14 cellular contexts compared by ENCODE assay signal in the genomic region with DNA sequence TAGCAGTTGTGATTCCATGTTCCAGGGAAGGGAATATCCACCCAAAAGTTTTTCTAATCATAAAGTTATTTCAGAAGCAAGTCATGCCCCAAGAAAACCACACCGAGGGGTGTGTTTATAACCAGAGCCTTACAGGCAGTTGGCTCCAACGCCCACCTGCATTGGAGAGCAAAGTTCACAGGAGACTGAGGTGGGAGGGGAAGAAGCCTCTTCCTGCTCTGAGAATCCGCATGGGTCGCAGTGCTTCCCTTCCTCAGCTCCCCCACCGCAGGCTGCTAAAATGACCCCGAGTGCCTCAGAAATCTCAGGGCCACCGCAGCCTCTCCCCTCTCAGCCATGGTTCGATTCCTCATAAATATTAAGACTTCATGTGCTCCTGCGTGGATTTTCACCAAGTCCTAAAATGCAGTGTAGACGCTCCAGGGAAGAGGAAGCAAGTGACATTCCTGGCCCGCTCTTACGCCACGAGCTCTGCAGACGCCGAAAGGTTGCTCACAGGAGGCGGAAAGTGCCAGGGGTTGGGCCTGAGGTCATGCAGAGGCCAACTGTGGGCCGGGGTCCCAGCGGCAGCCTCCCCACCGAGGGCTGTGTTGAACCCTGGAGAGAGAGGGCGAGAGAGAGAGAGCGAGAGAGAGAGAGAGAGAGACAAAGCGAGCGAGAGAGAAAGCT. TPM values are rescaled to one million over a fixed set of nuclear protein-coding genes. Genes with fewer than 3 reads are reported as not detected.
DNase-seq lines count a peak whose midpoint lies in the region; ATAC-seq, FAIRE-seq and TF ChIP-seq lines count a peak whose summit lies in the region.
"Had no signal": no experiment of that assay in that cellular context is flagged by ENCODE, and none has a peak within 500 bp of the region (broad histone marks: within the 10 kb centered on the region; RNA-seq: fewer than 3 reads in every experiment).

No MANE protein-coding gene starts in this region.

- POLR2A ChIA-PET in A549 (lab: Yijun Ruan, JAX), result no interaction called here

- H3K36me3 Mint-ChIP-seq in nephron (ENCODE audit: low read depth), result peaks cover 2% of the 10 kb centered on the region

- peaks cover 49% of the 10 kb centered on the region for H3K4me1 Mint-ChIP-seq in nephron

- H3K4me2 ChIP-seq in A549, result peak overlapping the region; percentile 37; the same call in 1 of the 3 replicates

- H3K9me3 Mint-ChIP-seq in nephron, result peaks cover 8% of the 10 kb centered on the region

- intact Hi-C loops in prostate gland (cut with DNase I), result no loop called here

- H3K27me3 ChIP-seq in prostate gland (replicated peaks; ENCODE audit: insufficient read depth), result no peaks in the 10 kb centered on the region

- TF ChIP-seq EP300 in A549 (IDR thresholded peaks at IDR 0.05), result no peak

- DNase-seq in A549 (ENCODE audit: low read depth in 1 of 2, low spot score in 1 of 2) (no peak), HT-29 (ENCODE audit: low spot score) (peak; percentile 39), amniotic epithelial cell (ENCODE audit: low read depth) (peak; percentile 65), DMS 273 treated with DMSO at 0.1 percent for 48 hours (lab: John Stamatoyannopoulos, UW) (no peak), SHP77 (lab: John Stamatoyannopoulos, UW) (no peak), prostate gland (ENCODE audit: low spot score) (no peak), NCI-H146 (lab: John Stamatoyannopoulos, UW) (no peak)
- DNase-seq: activated CD4-positive, CD25-positive, alpha-beta regulatory T cell; HCEC 1CT; NCI-H510A treated with DMSO at 0.1 percent for 48 hours; SHP77 treated with DMSO at 0.1 percent for 48 hours had no signal

- H3K4me1 ChIP-seq in A549 (peaks cover 28% of the 10 kb centered on the region), prostate gland (replicated peaks) (no peaks in the 10 kb centered on the region)

- H3K9me3 ChIP-seq in A549 (no peaks in the 10 kb centered on the region), prostate gland (no peaks in the 10 kb centered on the region)

- peak overlapping the region; percentile 16 to 72; a peak in 3 of 6 replicates for H3K27ac ChIP-seq in A549
- no peak overlapping the region for H3K27ac ChIP-seq in prostate gland

- H3K4me3 ChIP-seq in A549 (no peak overlapping the region), prostate gland (no peak overlapping the region)
- H3K4me3 ChIP-seq: skin epidermis had no signal

- TF ChIP-seq RAD21 in A549 (conservative IDR thresholded peaks at IDR 0.05 in 1 of 2, IDR thresholded peaks at IDR 0.05 in 1 of 2), result no peak

- CTCF ChIA-PET in A549 (lab: Yijun Ruan, JAX), result interaction anchor here (1.6 to 6.3 kb wide), 3 partner anchors 10 to 212 kb away, joined by 4 to 36 read pairs (median 13); no protein-coding TSS in a partner anchor

- TF ChIP-seq CTCF in A549 (IDR thresholded peaks at IDR 0.05) (no peak), nephron (IDR thresholded peaks at IDR 0.05; ENCODE audit: unreplicated experiment in 3 of 3) (no peak), prostate gland (IDR thresholded peaks at IDR 0.05) (no peak)

- H3K27ac Mint-ChIP-seq in nephron, result peak overlapping the region; percentile 9 to 76 (median 36)

- ATAC-seq in A549, result no peak

- H3K4me3 Mint-ChIP-seq in nephron, result peak overlapping the region in 2 of 3 experiments; percentile 54 to 68

- 88% methylated on average over 18 of the region's 23 CpGs for WGBS in A549 (ENCODE audit: missing lambda C conversion rate)
- 84% methylated on average over 22 of the region's 23 CpGs for WGBS in prostate gland

- TF ChIP-seq POLR2A in A549 (IDR thresholded peaks at IDR 0.05; ENCODE audit: low read length) (no peak), prostate gland (IDR thresholded peaks at IDR 0.05) (no peak)

- FAIRE-seq in A549 (lab: Jason Lieb, UNC), result no peak
- FAIRE-seq: endothelial cell of umbilical vein had no signal

- peaks cover 17% of the 10 kb centered on the region for H3K27me3 Mint-ChIP-seq in nephron (ENCODE audit: low read depth)

- no peaks in the 10 kb centered on the region for H3K36me3 ChIP-seq in prostate gland

TF ChIP-seq in A549, 52 proteins besides CTCF, POLR2A, EP300 and RAD21:
- TF ChIP-seq TP53 (CRISPR knock-in tag; IDR thresholded peaks at IDR 0.05) (no peak), SREBF2 (IDR thresholded peaks at IDR 0.05) (no peak), MAZ (IDR thresholded peaks at IDR 0.05; ENCODE audit: borderline replicate concordance, low read depth, low read length) (no peak), SMC3 (IDR thresholded peaks at IDR 0.05) (no peak), HOXB13 (CRISPR knock-in tag; IDR thresholded peaks at IDR 0.05; ENCODE audit: low read depth) (no peak), NR3C1 (IDR thresholded peaks at IDR 0.05) (no peak), FOXS1 (CRISPR knock-in tag; IDR thresholded peaks at IDR 0.05) (no peak), NPAS2 (CRISPR knock-in tag; IDR thresholded peaks at IDR 0.05; ENCODE audit: borderline replicate concordance) (no peak), KDM1A (IDR thresholded peaks at IDR 0.05; ENCODE audit: low read depth) (no peak), JUNB (IDR thresholded peaks at IDR 0.05) (no peak), TFCP2L1 (CRISPR knock-in tag; IDR thresholded peaks at IDR 0.05) (no peak), KDM5A (IDR thresholded peaks at IDR 0.05) (no peak), HOXB5 (CRISPR knock-in tag; IDR thresholded peaks at IDR 0.05) (no peak)
- TF ChIP-seq, protein P1, sequence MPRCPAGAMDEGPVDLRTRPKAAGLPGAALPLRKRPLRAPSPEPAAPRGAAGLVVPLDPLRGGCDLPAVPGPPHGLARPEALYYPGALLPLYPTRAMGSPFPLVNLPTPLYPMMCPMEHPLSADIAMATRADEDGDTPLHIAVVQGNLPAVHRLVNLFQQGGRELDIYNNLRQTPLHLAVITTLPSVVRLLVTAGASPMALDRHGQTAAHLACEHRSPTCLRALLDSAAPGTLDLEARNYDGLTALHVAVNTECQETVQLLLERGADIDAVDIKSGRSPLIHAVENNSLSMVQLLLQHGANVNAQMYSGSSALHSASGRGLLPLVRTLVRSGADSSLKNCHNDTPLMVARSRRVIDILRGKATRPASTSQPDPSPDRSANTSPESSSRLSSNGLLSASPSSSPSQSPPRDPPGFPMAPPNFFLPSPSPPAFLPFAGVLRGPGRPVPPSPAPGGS (IDR thresholded peaks at IDR 0.05), result no peak
- TF ChIP-seq, protein P2, sequence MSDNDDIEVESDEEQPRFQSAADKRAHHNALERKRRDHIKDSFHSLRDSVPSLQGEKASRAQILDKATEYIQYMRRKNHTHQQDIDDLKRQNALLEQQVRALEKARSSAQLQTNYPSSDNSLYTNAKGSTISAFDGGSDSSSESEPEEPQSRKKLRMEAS (IDR thresholded peaks at IDR 0.05), result no peak
- TF ChIP-seq, protein P3, sequence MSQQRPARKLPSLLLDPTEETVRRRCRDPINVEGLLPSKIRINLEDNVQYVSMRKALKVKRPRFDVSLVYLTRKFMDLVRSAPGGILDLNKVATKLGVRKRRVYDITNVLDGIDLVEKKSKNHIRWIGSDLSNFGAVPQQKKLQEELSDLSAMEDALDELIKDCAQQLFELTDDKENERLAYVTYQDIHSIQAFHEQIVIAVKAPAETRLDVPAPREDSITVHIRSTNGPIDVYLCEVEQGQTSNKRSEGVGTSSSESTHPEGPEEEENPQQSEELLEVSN (IDR thresholded peaks at IDR 0.05; ENCODE audit: borderline replicate concordance, low read depth), result no peak
- TF ChIP-seq, protein P4, sequence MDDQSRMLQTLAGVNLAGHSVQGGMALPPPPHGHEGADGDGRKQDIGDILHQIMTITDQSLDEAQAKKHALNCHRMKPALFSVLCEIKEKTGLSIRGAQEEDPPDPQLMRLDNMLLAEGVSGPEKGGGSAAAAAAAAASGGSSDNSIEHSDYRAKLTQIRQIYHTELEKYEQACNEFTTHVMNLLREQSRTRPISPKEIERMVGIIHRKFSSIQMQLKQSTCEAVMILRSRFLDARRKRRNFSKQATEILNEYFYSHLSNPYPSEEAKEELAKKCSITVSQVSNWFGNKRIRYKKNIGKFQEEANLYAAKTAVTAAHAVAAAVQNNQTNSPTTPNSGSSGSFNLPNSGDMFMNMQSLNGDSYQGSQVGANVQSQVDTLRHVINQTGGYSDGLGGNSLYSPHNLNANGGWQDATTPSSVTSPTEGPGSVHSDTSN (IDR thresholded peaks at IDR 0.05), result no peak
- TF ChIP-seq, protein P5, sequence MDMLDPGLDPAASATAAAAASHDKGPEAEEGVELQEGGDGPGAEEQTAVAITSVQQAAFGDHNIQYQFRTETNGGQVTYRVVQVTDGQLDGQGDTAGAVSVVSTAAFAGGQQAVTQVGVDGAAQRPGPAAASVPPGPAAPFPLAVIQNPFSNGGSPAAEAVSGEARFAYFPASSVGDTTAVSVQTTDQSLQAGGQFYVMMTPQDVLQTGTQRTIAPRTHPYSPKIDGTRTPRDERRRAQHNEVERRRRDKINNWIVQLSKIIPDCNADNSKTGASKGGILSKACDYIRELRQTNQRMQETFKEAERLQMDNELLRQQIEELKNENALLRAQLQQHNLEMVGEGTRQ (IDR thresholded peaks at IDR 0.05), result no peak

RNA-seq across cellular contexts. Expression of a gene that starts 13.4 kb away (rescaled TPM):
- polyA plus RNA-seq in A549 (2011; rRNA removed) (19.4 and 23.7 TPM in 2 replicates), A549 (2017; fragmentation: RNase III; extraction: RNeasy Plus Mini Kit Qiagen cat#74134 plus additional on column Dnase treatment) (16.9 to 25.3 TPM (median 22.3 TPM) in 3 replicates)
- 20.5 and 26.4 TPM in 2 replicates for polyA plus RNA-seq in A549 (2012; cell fraction: cytosol; rRNA removed)
- polyA plus RNA-seq in A549 (2012; cell fraction: nucleus; rRNA removed), result 21.7 and 23.4 TPM in 2 replicates
- polyA minus RNA-seq in A549 (2011; rRNA and poly(A)+ RNA removed), result 39.6 and 39.8 TPM in 2 replicates
- total RNA-seq in HT-29 (2014; rRNA removed; shearing (Covaris generic)), result 8.3 and 11.9 TPM in 2 replicates
- total RNA-seq in prostate gland, result 10 to 100 TPM; 29.0 to 57.1 TPM

RNA-seq across cellular contexts. Expression of a gene that starts 44.7 kb away (rescaled TPM):
- polyA plus RNA-seq in A549 (2011; rRNA removed), result 7.9 and 9.8 TPM in 2 replicates
- polyA plus RNA-seq in A549 (2012; cell fraction: cytosol; rRNA removed), result 3.7 and 6.0 TPM in 2 replicates
- polyA plus RNA-seq in A549 (2012; cell fraction: nucleus; rRNA removed), result 12.0 and 12.4 TPM in 2 replicates
- 4.6 to 6.4 TPM (median 6.0 TPM) in 3 replicates for polyA plus RNA-seq in A549 (2017; fragmentation: RNase III; extraction: RNeasy Plus Mini Kit Qiagen cat#74134 plus additional on column Dnase treatment)
- polyA minus RNA-seq in A549 (2011; rRNA and poly(A)+ RNA removed), result 8.7 and 10.4 TPM in 2 replicates
- 7.6 and 10.0 TPM in 2 replicates for total RNA-seq in HT-29 (2014; rRNA removed; shearing (Covaris generic))
- total RNA-seq in prostate gland, result 10 to 100 TPM; 52.8 to 88.8 TPM

Comparison
In these comparisons a context has a peak if more than half of its experiments do, and no peak if none do; other contexts are left out.
1. DNase-seq: peak in HT-29 (single experiment) and amniotic epithelial cell (single experiment); none in A549 (0 of 2), DMS 273 treated with DMSO at 0.1 percent for 48 hours (single experiment), SHP77 (0 of 2), prostate gland (single experiment) and NCI-H146 (single experiment).
2. H3K27ac ChIP-seq: peak in A549 (2 of 2); none in prostate gland (0 of 2).